11 cellular contexts compared by ENCODE assay signal in genomic region chr7:112448891-112449290, GRCh38. TPM values are rescaled to one million over a fixed set of nuclear protein-coding genes. Genes with fewer than 3 reads are reported as not detected.
DNase-seq lines count a peak whose midpoint lies in the region; ATAC-seq, FAIRE-seq and TF ChIP-seq lines count a peak whose summit lies in the region.
"Had no signal": no experiment of that assay in that cellular context is flagged by ENCODE, and none has a peak within 500 bp of the region (broad histone marks: within the 10 kb centered on the region; RNA-seq: fewer than 3 reads in every experiment).

No MANE protein-coding gene starts in this region.

- no peaks in the 10 kb centered on the region for H3K27me3 Mint-ChIP-seq in activated CD4-positive, alpha-beta memory T cell treated with anti-CD3 and anti-CD28 coated beads for 36 hours

- H3K9ac ChIP-seq in SK-N-SH (no peak overlapping the region), kidney (ENCODE audit: low read length in 2 of 2) (no peak overlapping the region)

- H3K27me3 ChIP-seq in SK-N-SH (ENCODE audit: insufficient read depth) (no peaks in the 10 kb centered on the region), aorta (ENCODE audit: control insufficient read depth in 1 of 2, insufficient read depth in 2 of 2, low read length in 1 of 2) (no peaks in the 10 kb centered on the region)

- H3K9me3 Mint-ChIP-seq in activated CD4-positive, alpha-beta memory T cell treated with anti-CD3 and anti-CD28 coated beads for 36 hours: no peaks in the 10 kb centered on the region
- H3K9me3 Mint-ChIP-seq in stimulated activated effector memory CD8-positive, alpha-beta T cell treated with anti-CD3 and anti-CD28 coated beads, Interleukin-12 subunit alpha, Interleukin-12 subunit beta, amount 100 ng/mL, for 72 hours: no peaks in the 10 kb centered on the region

- peaks cover 33% of the 10 kb centered on the region for H3K4me1 Mint-ChIP-seq in activated CD4-positive, alpha-beta memory T cell treated with anti-CD3 and anti-CD28 coated beads for 36 hours (ENCODE audit: low read depth)
- H3K4me1 Mint-ChIP-seq in stimulated activated effector memory CD8-positive, alpha-beta T cell treated with anti-CD3 and anti-CD28 coated beads, Interleukin-12 subunit alpha, Interleukin-12 subunit beta, amount 100 ng/mL, for 72 hours: peaks cover 27% of the 10 kb centered on the region

- POLR2A ChIA-PET in SK-N-SH (lab: Yijun Ruan, JAX): no interaction called here
- POLR2A ChIA-PET in activated CD4-positive, alpha-beta memory T cell treated with anti-CD3 and anti-CD28 coated beads for 36 hours (lab: Charles Lee): interaction anchor here (0.9 to 1.4 kb wide), 2 partner anchors 18 to 491 kb away, joined by 3 read pairs; a partner anchor contains a TSS

- ATAC-seq in SK-N-SH treated with all-trans-retinoic acid at 6 μM for 48 hours (no peak), GM19395 (IDR thresholded peaks at IDR 0.05; ENCODE audit: unreplicated experiment) (no peak), GM19035 (IDR thresholded peaks at IDR 0.05; ENCODE audit: unreplicated experiment) (no peak), aorta (ENCODE audit: low FRiP score) (no peak)
- ATAC-seq in stimulated activated effector memory CD8-positive, alpha-beta T cell treated with anti-CD3 and anti-CD28 coated beads, Interleukin-12 subunit alpha, Interleukin-12 subunit beta, amount 100 ng/mL, for 72 hours: no peak
- ATAC-seq: left lobe of liver had no signal

- H3K9me3 ChIP-seq in SK-N-SH: no peaks in the 10 kb centered on the region
- H3K9me3 ChIP-seq in kidney (ENCODE audit: control insufficient read depth in 1 of 2, low read length in 2 of 2): no peaks in the 10 kb centered on the region
- H3K9me3 ChIP-seq in aorta (ENCODE audit: control insufficient read depth, low read length): no peaks in the 10 kb centered on the region

- H3K27ac ChIP-seq in SK-N-SH (ENCODE audit: low read depth in 2 of 2, low read length in 1 of 2) (peak overlapping the region in 1 of 2 experiments; percentile 99; a peak in 2 of 4 replicates), kidney (ENCODE audit: low read depth in 2 of 2, low read length in 2 of 2) (peak overlapping the region; percentile 69 to 99), aorta (ENCODE audit: low read depth in 1 of 2, low read length in 2 of 2) (peak overlapping the region in 1 of 2 donors; percentile 7)

- CTCF ChIA-PET in SK-N-SH (lab: Yijun Ruan, JAX): interaction anchor here (0.9 to 2.3 kb wide), 2 partner anchors 11 to 686 kb away, joined by 4 to 9 read pairs; no protein-coding TSS in a partner anchor
- CTCF ChIA-PET in activated CD4-positive, alpha-beta memory T cell treated with anti-CD3 and anti-CD28 coated beads for 36 hours (lab: Charles Lee): interaction anchor here (1.2 kb wide), 1 partner anchor 490 kb away, joined by 3 read pairs; no protein-coding TSS in a partner anchor

- FAIRE-seq in kidney (lab: Jason Lieb, UNC): no peak
- FAIRE-seq: A204.1 had no signal

- peaks cover 3% of the 10 kb centered on the region for H3K36me3 Mint-ChIP-seq in activated CD4-positive, alpha-beta memory T cell treated with anti-CD3 and anti-CD28 coated beads for 36 hours
- H3K36me3 Mint-ChIP-seq in stimulated activated effector memory CD8-positive, alpha-beta T cell treated with anti-CD3 and anti-CD28 coated beads, Interleukin-12 subunit alpha, Interleukin-12 subunit beta, amount 100 ng/mL, for 72 hours: peaks cover 44% of the 10 kb centered on the region

- 91% methylated on average over 3 of the region's 3 CpGs for WGBS in SK-N-SH (ENCODE audit: low lambda C conversion rate)
- WGBS in aorta, 2 donors: 63 to 71% methylated on average over 3 of the region's 3 CpGs

- H4K20me1 ChIP-seq in SK-N-SH (ENCODE audit: insufficient read depth): peaks cover 30% of the 10 kb centered on the region

- H3K9me2 ChIP-seq in SK-N-SH: no peaks in the 10 kb centered on the region

- DNase-seq in SK-N-SH: no peak
- DNase-seq in activated CD4-positive, alpha-beta memory T cell treated with anti-CD3 and anti-CD28 coated beads for 36 hours: no peak
- no peak for DNase-seq in kidney
- no peak for DNase-seq in stimulated activated effector memory CD8-positive, alpha-beta T cell treated with anti-CD3 and anti-CD28 coated beads, Interleukin-12 subunit alpha, Interleukin-12 subunit beta, amount 100 ng/mL, for 72 hours (ENCODE audit: low spot score in 2 of 2)
- no peak for DNase-seq in aorta
- DNase-seq: NCI-H1092 had no signal

- intact Hi-C loops in activated CD4-positive, alpha-beta memory T cell treated with anti-CD3 and anti-CD28 coated beads for 36 hours (cut with micrococcal nuclease): loop anchor here (1.0 kb wide), 2 partner anchors 57 to 887 kb away; partner anchors contain the start of gene IMMP2L
- intact Hi-C loops in kidney (cut with DNase I) (no loop called here), aorta (cut with DNase I) (no loop called here)

- H3K36me3 ChIP-seq in SK-N-SH (replicated peaks in 1 of 2; ENCODE audit: control insufficient read depth in 1 of 2, insufficient read depth in 2 of 2, low read length in 1 of 2): peaks cover 0 to 2% of the 10 kb centered on the region in 2 experiments
- no peaks in the 10 kb centered on the region for H3K36me3 ChIP-seq in kidney (ENCODE audit: control insufficient read depth in 1 of 2, insufficient read depth in 2 of 2, low read length in 2 of 2)
- H3K36me3 ChIP-seq in aorta (ENCODE audit: control insufficient read depth in 1 of 2, insufficient read depth in 2 of 2, low read length in 1 of 2): no peaks in the 10 kb centered on the region

- peak overlapping the region; percentile 83; the same call in 1 of the 2 replicates for H3K4me2 ChIP-seq in SK-N-SH

- H3F3A ChIP-seq in SK-N-SH (replicated peaks; ENCODE audit: insufficient read depth): peaks cover 20% of the 10 kb centered on the region

- peaks cover 36% of the 10 kb centered on the region for H3K79me2 ChIP-seq in SK-N-SH (ENCODE audit: insufficient read depth)

- H3K4me1 ChIP-seq in SK-N-SH (ENCODE audit: control insufficient read depth in 1 of 2, insufficient read depth in 2 of 2, low read depth in 1 of 2, low read length in 1 of 2): peaks cover 14 to 21% of the 10 kb centered on the region in 2 experiments; a peak in 3 of 4 replicates
- H3K4me1 ChIP-seq in kidney (ENCODE audit: control insufficient read depth in 1 of 2, insufficient read depth in 1 of 2, low read depth in 1 of 2, low read length in 2 of 2): peaks cover 0 to 13% of the 10 kb centered on the region in 2 donors
- H3K4me1 ChIP-seq in aorta (ENCODE audit: control insufficient read depth in 1 of 2, insufficient read depth in 2 of 2, low read length in 2 of 2): no peaks in the 10 kb centered on the region

- H3K4me3 Mint-ChIP-seq in activated CD4-positive, alpha-beta memory T cell treated with anti-CD3 and anti-CD28 coated beads for 36 hours: peak overlapping the region; percentile 96
- peak overlapping the region; percentile 97 for H3K4me3 Mint-ChIP-seq in stimulated activated effector memory CD8-positive, alpha-beta T cell treated with anti-CD3 and anti-CD28 coated beads, Interleukin-12 subunit alpha, Interleukin-12 subunit beta, amount 100 ng/mL, for 72 hours

- TF ChIP-seq RAD21 in SK-N-SH (IDR thresholded peaks at IDR 0.05; ENCODE audit: low read length): no peak

- no peak for TF ChIP-seq EP300 in SK-N-SH (IDR thresholded peaks at IDR 0.05; ENCODE audit: borderline replicate concordance in 1 of 2, low read depth in 1 of 2, low read length in 1 of 2)

- H3K27ac Mint-ChIP-seq in activated CD4-positive, alpha-beta memory T cell treated with anti-CD3 and anti-CD28 coated beads for 36 hours: peak overlapping the region; percentile 96
- H3K27ac Mint-ChIP-seq in stimulated activated effector memory CD8-positive, alpha-beta T cell treated with anti-CD3 and anti-CD28 coated beads, Interleukin-12 subunit alpha, Interleukin-12 subunit beta, amount 100 ng/mL, for 72 hours: peak overlapping the region; percentile 99

- TF ChIP-seq CTCF in SK-N-SH (IDR thresholded peaks at IDR 0.05) (no peak), kidney (IDR thresholded peaks at IDR 0.05; ENCODE audit: borderline replicate concordance, extremely low read depth, insufficient read depth) (no peak)

- no peak overlapping the region for H2AFZ ChIP-seq in SK-N-SH (ENCODE audit: low read depth)

- H3K4me3 ChIP-seq in SK-N-SH (ENCODE audit: low read depth in 2 of 2, low read length in 1 of 2) (no peak overlapping the region), kidney (ENCODE audit: low read length in 2 of 2) (peak overlapping the region in 1 of 2 donors; percentile 94), aorta (ENCODE audit: low read length in 2 of 2) (no peak overlapping the region)

TF ChIP-seq in SK-N-SH, 30 proteins besides CTCF, POLR2A, EP300 and RAD21 (continues in another document):
- TF ChIP-seq MEF2A (IDR thresholded peaks at IDR 0.05; ENCODE audit: borderline replicate concordance, low read depth) (no peak), NRF1 (IDR thresholded peaks at IDR 0.05; ENCODE audit: low read depth, low read length) (no peak), SMC3 (IDR thresholded peaks at IDR 0.05; ENCODE audit: low read depth, low read length) (no peak), RCOR1 (IDR thresholded peaks at IDR 0.05; ENCODE audit: low read length) (no peak), FOXJ3 (CRISPR knock-in tag; IDR thresholded peaks at IDR 0.05) (no peak)

TF ChIP-seq in SK-N-SH treated with all-trans-retinoic acid at 6 μM for 48 hours, 23 proteins besides CTCF, POLR2A, EP300 and RAD21 (continues in another document):
- TF ChIP-seq BACH2 (CRISPR knock-in tag; IDR thresholded peaks at IDR 0.05; ENCODE audit: borderline replicate concordance) (no peak), OSR1 (CRISPR knock-in tag; IDR thresholded peaks at IDR 0.05) (no peak), CSDC2 (CRISPR knock-in tag; IDR thresholded peaks at IDR 0.05) (no peak), ZNF565 (CRISPR knock-in tag; conservative IDR thresholded peaks at IDR 0.05; ENCODE audit: low read depth) (no peak)

RNA-seq across cellular contexts. Expression of gene IFRD1, which starts 1.4 kb away (rescaled TPM):
- 31.0 and 39.7 TPM in 2 replicates for polyA plus RNA-seq in SK-N-SH (2012; rRNA removed)
- polyA plus RNA-seq in SK-N-SH (2012; cell fraction: cytosol; rRNA removed): 33.1 and 38.6 TPM in 2 replicates
- polyA plus RNA-seq in SK-N-SH (2012; cell fraction: nucleus; rRNA removed): 49.1 and 103 TPM in 2 replicates
- total RNA-seq in activated CD4-positive, alpha-beta memory T cell treated with anti-CD3 and anti-CD28 coated beads for 36 hours: 10 to 100 TPM; 43.4 to 49.7 TPM
- total RNA-seq in kidney: 31.5 TPM
- polyA plus RNA-seq in kidney (ENCODE audit: insufficient read depth, low read depth, low replicate concordance): 24.1 TPM
- total RNA-seq in aorta: 100 to 1,000 TPM in 1 of 2 donors, 10 to 100 TPM in 1; 67.0 to 138 TPM
- 10 to 100 TPM; 37.6 to 71.4 TPM for polyA plus RNA-seq in aorta

RNA-seq across cellular contexts. Expression of gene LSMEM1, which starts 31.9 kb away (rescaled TPM):
- polyA plus RNA-seq in SK-N-SH (2012; rRNA removed): 1.0 and 1.1 TPM in 2 replicates
- polyA plus RNA-seq in SK-N-SH (2012; cell fraction: cytosol; rRNA removed): 0.42 and 0.57 TPM in 2 replicates
- polyA plus RNA-seq in SK-N-SH (2012; cell fraction: nucleus; rRNA removed): 2.0 and 6.1 TPM in 2 replicates
- total RNA-seq in activated CD4-positive, alpha-beta memory T cell treated with anti-CD3 and anti-CD28 coated beads for 36 hours: under 1 TPM; 0.80 to 1.00 TPM
- 2.1 TPM for total RNA-seq in kidney
- 1.8 TPM for polyA plus RNA-seq in kidney (ENCODE audit: insufficient read depth, low read depth, low replicate concordance)
- 10 to 100 TPM in 1 of 2 donors, 1 to 10 TPM in 1; 5.4 to 12.1 TPM for total RNA-seq in aorta
- polyA plus RNA-seq in aorta: 1 to 10 TPM; 4.7 to 4.9 TPM
